17 cellular contexts compared by ENCODE assay signal in the genomic region with DNA sequence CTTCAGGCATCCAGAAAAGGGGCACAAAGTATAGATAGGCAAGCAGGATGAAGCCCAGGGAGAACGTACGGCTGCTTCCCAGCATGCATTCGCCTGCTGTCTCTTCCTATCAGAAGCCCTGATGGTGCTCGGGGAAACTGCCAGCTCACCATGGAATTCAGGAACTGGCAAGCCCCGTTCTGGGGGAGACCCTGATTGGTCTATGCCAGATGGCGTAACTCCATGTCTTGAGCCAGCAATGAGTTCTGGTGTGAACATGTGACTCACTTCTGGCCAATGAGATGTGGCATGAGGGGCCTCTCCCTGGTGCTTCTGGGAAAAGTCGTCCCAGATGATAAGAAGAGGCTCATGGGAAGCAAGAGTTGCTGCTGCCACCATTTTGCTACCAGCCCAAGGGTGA.
DNase-seq lines count a peak whose midpoint lies in the region; ATAC-seq, FAIRE-seq and TF ChIP-seq lines count a peak whose summit lies in the region.
"Had no signal": no experiment of that assay in that cellular context is flagged by ENCODE, and none has a peak within 500 bp of the region (broad histone marks: within the 10 kb centered on the region; RNA-seq: fewer than 3 reads in every experiment).

No MANE protein-coding gene starts in this region.

- TF ChIP-seq CTCF in K562 (IDR thresholded peaks at IDR 0.05 in 2 of 3, conservative IDR thresholded peaks at IDR 0.05 in 1 of 3; ENCODE audit: insufficient read depth in 2 of 3, low read depth in 1 of 3, low read length in 3 of 3) (no peak), GM20000 (IDR thresholded peaks at IDR 0.05; ENCODE audit: extremely low read depth, missing control alignments) (no peak)

- no peaks in the 10 kb centered on the region for H3K4me1 Mint-ChIP-seq in activated CD8-positive, alpha-beta memory T cell treated with anti-CD3 and anti-CD28 coated beads, Interleukin-2, amount 10 ng/mL, durations not matched to agents 7 days and 5 days
- peaks cover 6% of the 10 kb centered on the region for H3K4me1 Mint-ChIP-seq in activated T-cell treated with anti-CD3 and anti-CD28 coated beads, Interleukin-2, amount 50 U/mL, for 72 hours (ENCODE audit: low read depth)

- H3K36me3 Mint-ChIP-seq in activated CD8-positive, alpha-beta memory T cell treated with anti-CD3 and anti-CD28 coated beads, Interleukin-2, amount 10 ng/mL, durations not matched to agents 7 days and 5 days: no peaks in the 10 kb centered on the region
- H3K36me3 Mint-ChIP-seq in activated T-cell treated with anti-CD3 and anti-CD28 coated beads, Interleukin-2, amount 50 U/mL, for 72 hours (ENCODE audit: insufficient read depth in 2 of 2): no peaks in the 10 kb centered on the region
- H3K36me3 Mint-ChIP-seq: CD4-positive, CD25-positive, alpha-beta regulatory T cell had no signal

- H2AFZ ChIP-seq in K562 (ENCODE audit: low read depth, low read length): no peak overlapping the region
- H2AFZ ChIP-seq: GM23248 had no signal

- no peak overlapping the region for H3K9ac ChIP-seq in K562 (ENCODE audit: insufficient read depth in 1 of 2, low read depth in 2 of 2, low read length in 2 of 2)
- H3K9ac ChIP-seq in mesendoderm (ENCODE audit: low read length): no peak overlapping the region
- H3K9ac ChIP-seq: BLaER1 treated with 17β-estradiol and CSF1 and Interleukin-3, amounts not matched to agents 10 nM and 100 nM; GM23248 had no signal

- H3K4me2 ChIP-seq in K562 (ENCODE audit: insufficient read depth, low read length): no peak overlapping the region
- no peak overlapping the region for H3K4me2 ChIP-seq in mesendoderm (ENCODE audit: low read length)
- H3K4me2 ChIP-seq: BLaER1 treated with 17β-estradiol and CSF1 and Interleukin-3, amounts not matched to agents 10 nM and 100 nM had no signal

- H3K79me1 ChIP-seq in mesendoderm (ENCODE audit: low read length): no peaks in the 10 kb centered on the region

- in situ Hi-C loops in K562 (cut with MboI): no loop called here

- no peaks in the 10 kb centered on the region for H3K9me3 Mint-ChIP-seq in activated CD8-positive, alpha-beta memory T cell treated with anti-CD3 and anti-CD28 coated beads, Interleukin-2, amount 10 ng/mL, durations not matched to agents 7 days and 5 days (ENCODE audit: low read depth)
- H3K9me3 Mint-ChIP-seq in activated T-cell treated with anti-CD3 and anti-CD28 coated beads, Interleukin-2, amount 50 U/mL, for 72 hours: no peaks in the 10 kb centered on the region

- H2AK5ac ChIP-seq in mesendoderm (ENCODE audit: low read length): no peak overlapping the region

- H4K8ac ChIP-seq in mesendoderm (ENCODE audit: low read depth, low read length): no peak overlapping the region

- H3K4me3 Mint-ChIP-seq in activated CD8-positive, alpha-beta memory T cell treated with anti-CD3 and anti-CD28 coated beads, Interleukin-2, amount 10 ng/mL, durations not matched to agents 7 days and 5 days: no peak overlapping the region
- no peak overlapping the region for H3K4me3 Mint-ChIP-seq in activated T-cell treated with anti-CD3 and anti-CD28 coated beads, Interleukin-2, amount 50 U/mL, for 72 hours
- H3K4me3 Mint-ChIP-seq: CD4-positive, CD25-positive, alpha-beta regulatory T cell had no signal

- H3K27ac ChIP-seq in K562 (ENCODE audit: extremely low read depth, low read depth, low read length) (no peak overlapping the region), mesendoderm (ENCODE audit: low read depth, low read length) (no peak overlapping the region)
- H3K27ac ChIP-seq: 22Rv1; BLaER1 treated with 17β-estradiol and CSF1 and Interleukin-3, amounts not matched to agents 10 nM and 100 nM; GM23248; HL-60 had no signal

- H3K79me2 ChIP-seq in K562 (ENCODE audit: control insufficient read depth, insufficient read depth, low read length) (no peaks in the 10 kb centered on the region), mesendoderm (ENCODE audit: control insufficient read depth, insufficient read depth, low read length) (no peaks in the 10 kb centered on the region)

- H2BK5ac ChIP-seq in mesendoderm (ENCODE audit: low read length): no peak overlapping the region

- no peak overlapping the region for H3K4ac ChIP-seq in mesendoderm (ENCODE audit: low read depth, low read length)

- no TSS peak for BruUV-seq in K562 (replicated peaks; lab: Mats Ljungman, UMichigan)

- H2BK120ac ChIP-seq in mesendoderm (ENCODE audit: low read depth, low read length): no peak overlapping the region

- H3K4me1 ChIP-seq in K562 (replicated peaks in 1 of 2; ENCODE audit: control insufficient read depth in 2 of 2, insufficient read depth in 2 of 2, low read length in 2 of 2) (no peaks in the 10 kb centered on the region), mesendoderm (ENCODE audit: control insufficient read depth, low read depth, low read length) (no peaks in the 10 kb centered on the region)
- H3K4me1 ChIP-seq: BLaER1 treated with 17β-estradiol and CSF1 and Interleukin-3, amounts not matched to agents 10 nM and 100 nM had no signal

- no peak overlapping the region for H3K4me3 ChIP-seq in K562
- H3K4me3 ChIP-seq in mesendoderm (ENCODE audit: low read length): no peak overlapping the region
- H3K4me3 ChIP-seq: BLaER1 treated with 17β-estradiol and CSF1 and Interleukin-3, amounts not matched to agents 10 nM and 100 nM; GM23248 had no signal

- CTCF ChIA-PET in activated CD8-positive, alpha-beta memory T cell treated with anti-CD3 and anti-CD28 coated beads, Interleukin-2, amount 10 ng/mL, durations not matched to agents 7 days and 5 days (lab: Charles Lee): interaction anchor here (0.7 kb wide), 1 partner anchor 151 kb away, joined by 3 read pairs; no protein-coding TSS in a partner anchor
- CTCF ChIA-PET in K562 (lab: Yijun Ruan, JAX; ENCODE audit: low intra/inter-chr PET ratio): no interaction called here

- POLR2A ChIA-PET in K562 (lab: Yijun Ruan, JAX): no interaction called here

- H3K56ac ChIP-seq in mesendoderm (ENCODE audit: low read length): no peak overlapping the region

- H3K9me3 ChIP-seq in K562 (replicated peaks; ENCODE audit: control insufficient read depth, insufficient read depth, low read depth, low read length): no peaks in the 10 kb centered on the region
- H3K9me3 ChIP-seq: BLaER1 treated with 17β-estradiol and CSF1 and Interleukin-3, amounts not matched to agents 10 nM and 100 nM had no signal

- H3K27me3 Mint-ChIP-seq in activated CD8-positive, alpha-beta memory T cell treated with anti-CD3 and anti-CD28 coated beads, Interleukin-2, amount 10 ng/mL, durations not matched to agents 7 days and 5 days: no peaks in the 10 kb centered on the region
- H3K27me3 Mint-ChIP-seq in activated T-cell treated with anti-CD3 and anti-CD28 coated beads, Interleukin-2, amount 50 U/mL, for 72 hours (ENCODE audit: low read depth): no peaks in the 10 kb centered on the region

- TF ChIP-seq POLR2A in K562 (conservative IDR thresholded peaks at IDR 0.05): no peak

- no peak for TF ChIP-seq RAD21 in K562 (CRISPR knock-in tag; conservative IDR thresholded peaks at IDR 0.05 in 1 of 2, IDR thresholded peaks at IDR 0.05 in 1 of 2)

- H4K5ac ChIP-seq in mesendoderm (ENCODE audit: low read length): no peak overlapping the region

- H3K27me3 ChIP-seq in K562 (ENCODE audit: control insufficient read depth in 2 of 2, insufficient read depth in 2 of 2, low read length in 2 of 2) (no peaks in the 10 kb centered on the region), mesendoderm (ENCODE audit: insufficient read depth, low read length, poor library complexity) (no peaks in the 10 kb centered on the region)
- H3K27me3 ChIP-seq: BLaER1 treated with 17β-estradiol and CSF1 and Interleukin-3, amounts not matched to agents 10 nM and 100 nM had no signal

- FAIRE-seq in K562 (lab: Jason Lieb, UNC): no peak

- H3K18ac ChIP-seq in mesendoderm (ENCODE audit: low read length): no peak overlapping the region

- intact Hi-C loops in K562 (cut with micrococcal nuclease): no loop called here

- no peaks in the 10 kb centered on the region for H3K9me1 ChIP-seq in K562 (ENCODE audit: control insufficient read depth, insufficient read depth, low read length)

- no peak for TF ChIP-seq EP300 in K562 (IDR thresholded peaks at IDR 0.05; ENCODE audit: low read length)

- WGBS in K562 (ENCODE audit: insufficient coverage, low coverage, missing lambda C conversion rate): 0% methylated on average over 4 of the region's 7 CpGs
- WGBS in mesendoderm (ENCODE audit: extremely low coverage, insufficient coverage, low lambda C conversion rate): no CpG with 5 or more reads among the region's 7 CpGs

- ATAC-seq in activated CD8-positive, alpha-beta memory T cell treated with anti-CD3 and anti-CD28 coated beads, Interleukin-2, amount 10 ng/mL, durations not matched to agents 7 days and 5 days: no peak
- 0 out of 3 replicates have a peak, but pooled peaks have one; percentile 32 for ATAC-seq in K562
- ATAC-seq in activated T-cell treated with anti-CD3 and anti-CD28 coated beads, Interleukin-2, amount 50 U/mL, for 72 hours (replicated peaks in 1 of 2): no peak

- no peak overlapping the region for H3K23ac ChIP-seq in mesendoderm (ENCODE audit: low read length)

- H3K36me3 ChIP-seq in K562 (ENCODE audit: control insufficient read depth, insufficient read depth, low read length): no peaks in the 10 kb centered on the region
- H3K36me3 ChIP-seq in mesendoderm (ENCODE audit: control insufficient read depth, insufficient read depth, low read length): no peaks in the 10 kb centered on the region
- H3K36me3 ChIP-seq: BLaER1 treated with 17β-estradiol and CSF1 and Interleukin-3, amounts not matched to agents 10 nM and 100 nM had no signal

- no peak overlapping the region for H3K27ac Mint-ChIP-seq in activated CD8-positive, alpha-beta memory T cell treated with anti-CD3 and anti-CD28 coated beads, Interleukin-2, amount 10 ng/mL, durations not matched to agents 7 days and 5 days
- H3K27ac Mint-ChIP-seq in activated T-cell treated with anti-CD3 and anti-CD28 coated beads, Interleukin-2, amount 50 U/mL, for 72 hours: no peak overlapping the region

- no peak overlapping the region for H2BK15ac ChIP-seq in mesendoderm (replicated peaks; ENCODE audit: low read depth)

- H4K20me1 ChIP-seq in K562 (replicated peaks; ENCODE audit: control insufficient read depth, insufficient read depth, low read length): no peaks in the 10 kb centered on the region
- H4K20me1 ChIP-seq: BLaER1 treated with 17β-estradiol and CSF1 and Interleukin-3, amounts not matched to agents 10 nM and 100 nM had no signal

- peak; percentile 19 for DNase-seq in activated CD8-positive, alpha-beta memory T cell treated with anti-CD3 and anti-CD28 coated beads, Interleukin-2, amount 10 ng/mL, durations not matched to agents 7 days and 5 days
- DNase-seq in activated CD8-positive, alpha-beta memory T cell treated with anti-CD3 and anti-CD28 coated beads for 24 hours: no peak
- DNase-seq in K562 (ENCODE audit: extremely low read depth in 1 of 4, low spot score in 3 of 4) (no peak), mesendoderm (peak; percentile 47), hypothalamus (lab: John Stamatoyannopoulos, UW) (no peak), GM20000 (ENCODE audit: low spot score) (no peak)
- DNase-seq in activated T-cell treated with anti-CD3 and anti-CD28 coated beads, Interleukin-2, amount 50 U/mL, for 72 hours: no peak
- DNase-seq in activated CD8-positive, alpha-beta memory T cell treated with anti-CD3 and anti-CD28 coated beads, Interleukin-2, amount 50 U/mL, for 4 hours: no peak
- DNase-seq: AML-193; Calu3; CD4-positive, CD25-positive, alpha-beta regulatory T cell; DMS 273 treated with DMSO at 0.1 percent for 48 hours; GM23248; H7 had no signal

Comparison
In these comparisons a context has a peak if more than half of its experiments do, and no peak if none do; other contexts are left out.
1. DNase-seq: peak in activated CD8-positive, alpha-beta memory T cell treated with anti-CD3 and anti-CD28 coated beads, Interleukin-2, amount 10 ng/mL, durations not matched to agents 7 days and 5 days (single experiment) and mesendoderm (single experiment); none in activated CD8-positive, alpha-beta memory T cell treated with anti-CD3 and anti-CD28 coated beads for 24 hours (single experiment), K562 (0 of 4), hypothalamus (0 of 51), activated T-cell treated with anti-CD3 and anti-CD28 coated beads, Interleukin-2, amount 50 U/mL, for 72 hours (0 of 2), activated CD8-positive, alpha-beta memory T cell treated with anti-CD3 and anti-CD28 coated beads, Interleukin-2, amount 50 U/mL, for 4 hours (single experiment) and GM20000 (single experiment).